ENCODE assay signal across 23 cellular contexts in the genomic region with DNA sequence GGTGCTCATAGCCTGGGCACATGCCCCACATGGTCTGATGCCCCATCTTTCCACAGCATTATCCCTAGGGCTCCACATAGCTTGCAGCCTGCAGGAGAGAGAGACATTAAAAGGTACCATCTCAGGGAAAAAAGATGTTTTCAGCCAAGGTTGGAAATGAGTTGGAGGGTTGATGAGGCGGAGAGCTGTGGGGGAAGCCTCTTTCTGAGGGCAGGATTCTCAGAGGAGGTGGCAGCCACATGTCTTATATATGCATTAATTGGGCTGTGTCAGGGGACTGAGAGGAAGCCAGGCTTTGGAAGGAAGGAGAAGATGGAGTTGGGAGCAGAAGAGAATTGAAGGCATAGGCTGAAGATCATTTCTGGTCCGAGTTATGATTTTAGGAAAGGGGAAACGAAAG. TPM values are rescaled to one million over a fixed set of nuclear protein-coding genes. Genes with fewer than 3 reads are reported as not detected.
DNase-seq lines count a peak whose midpoint lies in the region; ATAC-seq and TF ChIP-seq lines count a peak whose summit lies in the region.
"Had no signal": no experiment of that assay in that cellular context is flagged by ENCODE, and none has a peak within 500 bp of the region (broad histone marks: within the 10 kb centered on the region; RNA-seq: fewer than 3 reads in every experiment).

No MANE protein-coding gene starts in this region.

- no peaks in the 10 kb centered on the region for H3K27me3 ChIP-seq in endodermal cell (ENCODE audit: control insufficient read depth, insufficient read depth, low read length, poor library complexity, severe bottlenecking)
- H3K27me3 ChIP-seq in sigmoid colon = no peaks in the 10 kb centered on the region
- H3K27me3 ChIP-seq: BE2C; BLaER1 treated with 17β-estradiol and CSF1 and Interleukin-3, amounts not matched to agents 10 nM and 100 nM had no signal

- no peaks in the 10 kb centered on the region; the same call in 1 of the 2 replicates for H3K27me3 Mint-ChIP-seq in HFFc6 (ENCODE audit: insufficient read depth)
- H3K27me3 Mint-ChIP-seq in T-helper 17 cell = no peaks in the 10 kb centered on the region
- no peaks in the 10 kb centered on the region for H3K27me3 Mint-ChIP-seq in endodermal cell (ENCODE audit: insufficient read depth)
- no peaks in the 10 kb centered on the region for H3K27me3 Mint-ChIP-seq in glutamatergic neuron (ENCODE audit: unreplicated experiment)
- H3K27me3 Mint-ChIP-seq: CD4-positive, alpha-beta T cell; CD8-positive, alpha-beta memory T cell had no signal

- H3K36me3 ChIP-seq in endodermal cell (ENCODE audit: control insufficient read depth, insufficient read depth, low read length) (peaks cover 58% of the 10 kb centered on the region), sigmoid colon (peaks cover 5 to 95% (median 33%) of the 10 kb centered on the region in 4 donors)

- 98 to 100% methylated on average over 3 of the region's 3 CpGs for WGBS in endodermal cell (ENCODE audit: insufficient coverage in 1 of 2, insufficient read length in 1 of 2), 2 experiments
- 95 to 100% methylated on average over 3 of the region's 3 CpGs for WGBS in sigmoid colon, 2 donors

- ATAC-seq in T-helper 17 cell = no peak
- ATAC-seq: A549, GM12878, GM23338 had no signal

- H3K4me3 Mint-ChIP-seq in HFFc6 (no peak overlapping the region), T-helper 17 cell (no peak overlapping the region), endodermal cell (no peak overlapping the region), glutamatergic neuron (ENCODE audit: unreplicated experiment) (no peak overlapping the region)
- H3K4me3 Mint-ChIP-seq: CD14-positive monocyte; CD4-positive, alpha-beta T cell; CD8-positive, alpha-beta memory T cell; GM23338 had no signal

- peaks cover 68% of the 10 kb centered on the region for H3K36me3 Mint-ChIP-seq in HFFc6 (ENCODE audit: low read depth)
- peaks cover 14% of the 10 kb centered on the region for H3K36me3 Mint-ChIP-seq in T-helper 17 cell (ENCODE audit: low read depth)
- H3K36me3 Mint-ChIP-seq in endodermal cell (ENCODE audit: low read depth) = peaks cover 61% of the 10 kb centered on the region
- peaks cover 5% of the 10 kb centered on the region for H3K36me3 Mint-ChIP-seq in glutamatergic neuron (ENCODE audit: unreplicated experiment)

- TF ChIP-seq CTCF in HFFc6 (IDR thresholded peaks at IDR 0.05) (no peak), endodermal cell (conservative IDR thresholded peaks at IDR 0.05) (no peak), sigmoid colon (IDR thresholded peaks at IDR 0.05) (no peak), glutamatergic neuron (IDR thresholded peaks at IDR 0.05; ENCODE audit: partially characterized antibody, unreplicated experiment) (no peak)

- DNase-seq in HFFc6 (no peak), T-helper 17 cell (no peak), endodermal cell (peak; percentile 21), sigmoid colon (peak; percentile 11), NCI-H2029 treated with DMSO at 0.1 percent for 48 hours (lab: John Stamatoyannopoulos, UW) (no peak), SW 1271 (lab: John Stamatoyannopoulos, UW) (no peak), glutamatergic neuron (no peak)
- DNase-seq: 8988T; ACHN; AML-193; BE2C; CD4-positive, alpha-beta T cell; CD8-positive, alpha-beta memory T cell; DMS 273 treated with DMSO at 0.1 percent for 48 hours; DMS79; EL; GDM1 had no signal

- no peak for TF ChIP-seq POLR2A in sigmoid colon (IDR thresholded peaks at IDR 0.05)

- no peak overlapping the region for H3K9ac ChIP-seq in endodermal cell (ENCODE audit: extremely low read depth, low read length, poor library complexity, severe bottlenecking)
- H3K9ac ChIP-seq: BLaER1 treated with 17β-estradiol and CSF1 and Interleukin-3, amounts not matched to agents 10 nM and 100 nM had no signal

- no peak for TF ChIP-seq EP300 in sigmoid colon (IDR thresholded peaks at IDR 0.05)

- no peaks in the 10 kb centered on the region for H3K9me3 ChIP-seq in T-helper 17 cell (ENCODE audit: control insufficient read depth, low read length, poor library complexity, severe bottlenecking)
- no peaks in the 10 kb centered on the region for H3K9me3 ChIP-seq in endodermal cell (ENCODE audit: control insufficient read depth, low read length)
- H3K9me3 ChIP-seq in sigmoid colon = no peaks in the 10 kb centered on the region
- H3K9me3 ChIP-seq: A549; BE2C; BLaER1 treated with 17β-estradiol and CSF1 and Interleukin-3, amounts not matched to agents 10 nM and 100 nM; HAP-1 had no signal

- intact Hi-C loops in sigmoid colon (cut with DNase I) = no loop called here

- no peak overlapping the region for H3K27ac ChIP-seq in endodermal cell (ENCODE audit: low read depth, low read length)
- no peak overlapping the region for H3K27ac ChIP-seq in sigmoid colon
- H3K27ac ChIP-seq: A549; BLaER1 treated with 17β-estradiol and CSF1 and Interleukin-3, amounts not matched to agents 10 nM and 100 nM had no signal

- H3K4me3 ChIP-seq in endodermal cell (ENCODE audit: low read length) (no peak overlapping the region), sigmoid colon (no peak overlapping the region)
- H3K4me3 ChIP-seq: A549; BLaER1 treated with 17β-estradiol and CSF1 and Interleukin-3, amounts not matched to agents 10 nM and 100 nM; GM12878; GM23338; HAP-1 had no signal

- H3K27ac Mint-ChIP-seq in HFFc6 (peak overlapping the region; percentile 65; the same call in 1 of the 2 replicates), T-helper 17 cell (peak overlapping the region; percentile 39), endodermal cell (no peak overlapping the region), glutamatergic neuron (ENCODE audit: unreplicated experiment) (no peak overlapping the region)
- H3K27ac Mint-ChIP-seq: CD4-positive, alpha-beta T cell; GM23338 had no signal

- no peaks in the 10 kb centered on the region for H3K4me1 ChIP-seq in endodermal cell (ENCODE audit: control insufficient read depth, insufficient read depth, low read length)
- H3K4me1 ChIP-seq in sigmoid colon = no peaks in the 10 kb centered on the region
- H3K4me1 ChIP-seq: A549, BE2C, HAP-1 had no signal

- H3K9me3 Mint-ChIP-seq in HFFc6 (no peaks in the 10 kb centered on the region), endodermal cell (no peaks in the 10 kb centered on the region), glutamatergic neuron (ENCODE audit: unreplicated experiment) (no peaks in the 10 kb centered on the region)
- H3K9me3 Mint-ChIP-seq: CD14-positive monocyte; CD4-positive, alpha-beta T cell; CD8-positive, alpha-beta memory T cell; GM23338 had no signal

- H3K4me1 Mint-ChIP-seq in HFFc6 (ENCODE audit: low read depth) (peaks cover 55% of the 10 kb centered on the region), T-helper 17 cell (peaks cover 6% of the 10 kb centered on the region), endodermal cell (no peaks in the 10 kb centered on the region), glutamatergic neuron (ENCODE audit: low read depth, unreplicated experiment) (peaks cover 2% of the 10 kb centered on the region)
- H3K4me1 Mint-ChIP-seq: CD14-positive monocyte; CD8-positive, alpha-beta memory T cell had no signal

RNA-seq across cellular contexts. Expression of a gene that starts 57.8 kb away (rescaled TPM):
- total RNA-seq in HFFc6 (2021; fragmentation: NEBNext Ultra II Directional; extraction: Animal tissue kit (Norgen Biotek cat#: 25700)) = 10 to 100 TPM; 29.0 to 35.6 (median 33.0) TPM
- total RNA-seq in T-helper 17 cell = 10 to 100 TPM; 46.7 to 52.6 TPM
- total RNA-seq in endodermal cell = 10 to 100 TPM; 32.7 to 33.6 TPM
- polyA plus RNA-seq in endodermal cell (2013, experiment 1 of 2) = 26.2 TPM
- polyA plus RNA-seq in endodermal cell (2013, experiment 2 of 2) = 26.1 TPM
- 10 to 100 TPM; 12.5 to 40.4 (median 20.4) TPM for total RNA-seq in sigmoid colon
- polyA plus RNA-seq in sigmoid colon = 10 to 100 TPM in 1 of 3 donors, 1 to 10 TPM in 2; 1.8 to 19.4 (median 4.9) TPM
- 27.1 TPM for total RNA-seq in glutamatergic neuron (ENCODE audit: unreplicated experiment)

Comparison
In these comparisons a context has a peak if more than half of its experiments do, and no peak if none do; other contexts are left out.
1. DNase-seq: peak in endodermal cell (single experiment) and sigmoid colon (single experiment); none in HFFc6 (single experiment), T-helper 17 cell (0 of 3), NCI-H2029 treated with DMSO at 0.1 percent for 48 hours (single experiment), SW 1271 (0 of 2) and glutamatergic neuron (single experiment).
2. H3K27ac Mint-ChIP-seq: peak in HFFc6 (single experiment) and T-helper 17 cell (single experiment); none in endodermal cell (single experiment) and glutamatergic neuron (single experiment).